8 cellular contexts compared by ENCODE assay signal in the genomic region with DNA sequence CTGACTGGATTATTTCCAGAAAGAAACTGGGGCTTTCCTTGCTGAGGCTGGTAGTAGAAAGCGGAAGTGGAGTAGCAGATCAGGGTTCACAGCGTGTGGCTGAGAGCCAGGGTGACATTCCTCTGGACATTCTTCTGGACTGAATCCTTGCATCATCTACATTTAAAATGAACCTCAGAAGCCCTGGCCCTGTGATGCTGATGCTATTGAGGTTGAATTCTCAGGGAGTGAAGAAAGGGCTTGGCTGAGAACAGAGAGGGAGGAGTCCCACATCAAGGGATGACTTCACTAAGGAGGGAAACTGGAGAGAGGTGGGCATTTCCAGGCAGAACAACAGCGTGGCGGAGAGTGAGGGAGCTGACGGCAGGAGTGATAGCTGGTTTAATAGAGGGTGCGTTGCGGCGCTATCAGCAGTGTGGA.
DNase-seq lines count a peak whose midpoint lies in the region; ATAC-seq, FAIRE-seq and TF ChIP-seq lines count a peak whose summit lies in the region.

No MANE protein-coding gene starts in this region.

- no peak for TF ChIP-seq POLR2A in lower leg skin (IDR thresholded peaks at IDR 0.05)

- intact Hi-C loops in lower leg skin (cut with DNase I; ENCODE audit: low total_unique reads) = no loop called here

- FAIRE-seq in GM19239 (lab: Jason Lieb, UNC) (peak; percentile 33), bronchial epithelial cell (lab: Jason Lieb, UNC) (peak; percentile 84)

- no peak for TF ChIP-seq CTCF in bronchial epithelial cell (IDR thresholded peaks at IDR 0.05; ENCODE audit: insufficient read depth, low read length, severe bottlenecking)
- TF ChIP-seq CTCF in lower leg skin (IDR thresholded peaks at IDR 0.05) = no peak

- DNase-seq in GM19239 (ENCODE audit: insufficient read length, low spot score) = no peak
- peak; percentile 96 for DNase-seq in LHCN-M2 (ENCODE audit: low read depth)
- peak; percentile 97 for DNase-seq in bronchial epithelial cell (ENCODE audit: low read depth)
- peak; percentile 24 to 87 for DNase-seq in lower leg skin (ENCODE audit: low spot score in 2 of 2)
- DNase-seq in inferior parietal cortex (ENCODE audit: extremely low spot score) = no peak
- DNase-seq in occipital lobe (lab: John Stamatoyannopoulos, UW) = no peak
- no peak for DNase-seq in stimulated activated CD4-positive, alpha-beta T cell treated with anti-CD3 and anti-CD28 coated beads, Interleukin-2, amount 100 ng/mL, for 24 hours

- H3K27me3 ChIP-seq in bronchial epithelial cell (ENCODE audit: control insufficient read depth, insufficient read depth, low read length) = no peaks in the 10 kb centered on the region

- 34 to 37% methylated on average over 8 of the region's 8 CpGs for WGBS in lower leg skin, 2 donors

- H3K4me3 ChIP-seq in bronchial epithelial cell (ENCODE audit: low read depth, low read length) (no peak overlapping the region), lower leg skin (ENCODE audit: low read depth, poor library complexity, severe bottlenecking) (no peak overlapping the region)

- ATAC-seq in GM19023 (IDR thresholded peaks at IDR 0.05; ENCODE audit: unreplicated experiment) = no peak

- H3K36me3 ChIP-seq in bronchial epithelial cell (ENCODE audit: control insufficient read depth, insufficient read depth, low read length) = no peaks in the 10 kb centered on the region

Comparison
In these comparisons a context has a peak if more than half of its experiments do, and no peak if none do; other contexts are left out.
1. DNase-seq: peak in LHCN-M2 (single experiment), bronchial epithelial cell (single experiment) and lower leg skin (2 of 2); none in GM19239 (single experiment), inferior parietal cortex (single experiment), occipital lobe (single experiment) and stimulated activated CD4-positive, alpha-beta T cell treated with anti-CD3 and anti-CD28 coated beads, Interleukin-2, amount 100 ng/mL, for 24 hours (0 of 2).